Comparison of ENCODE assay signal across 9 cellular contexts in the genomic region with DNA sequence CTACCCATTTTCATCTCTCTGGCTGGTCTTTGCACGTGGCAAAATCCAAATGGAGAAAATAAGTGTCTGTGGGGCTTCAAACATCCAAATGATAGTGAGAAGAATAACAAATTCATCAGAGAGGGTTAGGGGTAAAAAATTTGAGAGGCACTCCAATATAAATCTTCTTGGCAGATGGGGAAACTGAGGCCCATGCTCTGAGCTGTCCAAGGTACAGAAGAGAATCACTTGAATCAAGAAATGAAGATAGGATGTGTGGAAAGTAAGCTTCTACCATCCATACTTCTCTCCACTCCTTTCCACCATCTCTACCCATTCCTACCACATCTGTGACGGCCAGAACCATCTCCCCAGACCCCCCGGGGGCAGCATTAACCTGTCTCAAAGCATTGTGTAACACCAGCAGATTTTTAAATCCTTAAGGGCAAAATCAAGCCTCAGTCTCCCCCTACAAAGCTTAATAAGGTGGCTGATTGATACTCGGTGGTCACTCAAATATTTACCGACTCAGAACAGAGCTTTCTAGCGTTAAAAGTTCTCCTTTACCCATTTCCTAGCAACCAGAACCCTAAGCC. TPM values are rescaled to one million over a fixed set of nuclear protein-coding genes. Genes with fewer than 3 reads are reported as not detected.
DNase-seq lines count a peak whose midpoint lies in the region; ATAC-seq, FAIRE-seq and TF ChIP-seq lines count a peak whose summit lies in the region.
"Had no signal": no experiment of that assay in that cellular context is flagged by ENCODE, and none has a peak within 500 bp of the region (broad histone marks: within the 10 kb centered on the region; RNA-seq: fewer than 3 reads in every experiment).

No MANE protein-coding gene starts in this region.

- DNase-seq in CD4-positive, alpha-beta memory T cell: no peak
- DNase-seq in NAMALWA (ENCODE audit: low spot score) (peak; percentile 29), H1 (ENCODE audit: low read depth in 1 of 2, low spot score in 2 of 2) (no peak), GDM1 (lab: John Stamatoyannopoulos, UW) (no peak)
- no peak for DNase-seq in stimulated activated naive CD4-positive, alpha-beta T cell (lab: John Stamatoyannopoulos, UW)
- DNase-seq: activated CD4-positive, alpha-beta T cell treated with anti-CD3 and anti-CD28 coated beads, Interleukin-2, amount 50 U/mL, for 4 hours had no signal

- ATAC-seq in GM18867 (IDR thresholded peaks at IDR 0.05; ENCODE audit: unreplicated experiment) (no peak), GM19351 (IDR thresholded peaks at IDR 0.05; ENCODE audit: unreplicated experiment) (no peak)

- H3K4me3 ChIP-seq in CD4-positive, alpha-beta memory T cell (ENCODE audit: low read length in 2 of 2): peak overlapping the region; percentile 88 to 96
- H3K4me3 ChIP-seq in H1 (ENCODE audit: extremely low read depth in 1 of 4, insufficient read depth in 2 of 4, low read depth in 3 of 4, low read length in 4 of 4) (peak overlapping the region; percentile 87 to 99 (median 98)), neuron (ENCODE audit: low read length) (peak overlapping the region; percentile 94)

- no peak overlapping the region for H3K18ac ChIP-seq in H1 (ENCODE audit: extremely low read depth, low read length)

- no peak overlapping the region for H3K14ac ChIP-seq in H1 (ENCODE audit: insufficient read length)

- H3K27ac Mint-ChIP-seq in CD4-positive, alpha-beta memory T cell: peak overlapping the region; percentile 2 to 98 (median 91)

- no peaks in the 10 kb centered on the region for H3K9me3 ChIP-seq in CD4-positive, alpha-beta memory T cell (ENCODE audit: control insufficient read depth in 1 of 2, low read length in 2 of 2)
- H3K9me3 ChIP-seq in H1 (ENCODE audit: insufficient read depth in 2 of 2, low read depth in 1 of 2, low read length in 1 of 2) (no peaks in the 10 kb centered on the region), neuron (ENCODE audit: low read length) (no peaks in the 10 kb centered on the region)

- H2BK120ac ChIP-seq in H1 (replicated peaks; ENCODE audit: low read depth, low read length): no peak overlapping the region

- peaks cover 0 to 5% of the 10 kb centered on the region in 2 experiments for H4K20me1 ChIP-seq in H1 (replicated peaks in 1 of 2; ENCODE audit: control insufficient read depth in 1 of 2, insufficient read depth in 2 of 2, low read length in 2 of 2)

- peak overlapping the region; percentile 70 for H3K27ac ChIP-seq in CD4-positive, alpha-beta memory T cell (ENCODE audit: low read depth, low read length)
- no peak overlapping the region for H3K27ac ChIP-seq in H1 (ENCODE audit: low read depth, low read length)

- H3K36me3 ChIP-seq in CD4-positive, alpha-beta memory T cell (ENCODE audit: insufficient read depth, low read length): no peaks in the 10 kb centered on the region
- peaks cover 0 to 5% (median 0%) of the 10 kb centered on the region in 4 experiments; a peak in 4 of 8 replicates for H3K36me3 ChIP-seq in H1 (ENCODE audit: control insufficient read depth in 2 of 4, insufficient read depth in 4 of 4, low read length in 3 of 4)
- H3K36me3 ChIP-seq in neuron (ENCODE audit: insufficient read depth, low read length): peaks cover 6% of the 10 kb centered on the region

- H3K9me3 Mint-ChIP-seq in CD4-positive, alpha-beta memory T cell: no peaks in the 10 kb centered on the region

- no peak overlapping the region for H4K5ac ChIP-seq in H1 (ENCODE audit: insufficient read length, low read depth, low read length)

- peak overlapping the region; percentile 96 to 99 (median 97) for H3K4me3 Mint-ChIP-seq in CD4-positive, alpha-beta memory T cell

- no peak for TF ChIP-seq EP300 in H1 (IDR thresholded peaks at IDR 0.05; ENCODE audit: borderline replicate concordance in 1 of 2, low read depth in 2 of 2, low read length in 2 of 2)

- no peak for TF ChIP-seq CTCF in H1 (IDR thresholded peaks at IDR 0.05; ENCODE audit: control extremely low read depth in 1 of 3, insufficient read depth in 1 of 3, low read depth in 1 of 3, low read length in 3 of 3)

- no peak overlapping the region for H2BK5ac ChIP-seq in H1 (ENCODE audit: low read depth, low read length)

- H3K79me1 ChIP-seq in H1 (ENCODE audit: low read depth, low read length): peaks cover 6% of the 10 kb centered on the region

- H2BK12ac ChIP-seq in H1 (ENCODE audit: low read depth, low read length): no peak overlapping the region; the same call in 1 of the 2 replicates

- FAIRE-seq in H1 (lab: Jason Lieb, UNC): no peak

- TF ChIP-seq POLR2A in H1 (IDR thresholded peaks at IDR 0.05; ENCODE audit: control extremely low read depth in 1 of 2, low read depth in 2 of 2, low read length in 2 of 2): no peak

- peaks cover 20 to 44% (median 33%) of the 10 kb centered on the region in 4 donors for H3K4me1 Mint-ChIP-seq in CD4-positive, alpha-beta memory T cell

- no peak overlapping the region for H3K4ac ChIP-seq in H1 (replicated peaks; ENCODE audit: insufficient read length, low read depth, low read length)

- H3K27me3 Mint-ChIP-seq in CD4-positive, alpha-beta memory T cell: peaks cover 0 to 2% of the 10 kb centered on the region in 2 donors

- CTCF ChIA-PET in CD4-positive, alpha-beta memory T cell (lab: Charles Lee; ENCODE audit: partially characterized antibody): interaction anchor here (1.0 to 1.9 kb wide), 4 partner anchors 13 to 186 kb away, joined by 3 to 9 read pairs (median 7); no protein-coding TSS in a partner anchor
- CTCF ChIA-PET in H1 (lab: Charles Lee; ENCODE audit: partially characterized antibody): interaction anchor here (1.0 to 3.3 kb wide), 5 partner anchors 10 to 281 kb away, joined by 3 to 16 read pairs (median 5); no protein-coding TSS in a partner anchor

- intact Hi-C loops in CD4-positive, alpha-beta memory T cell (cut with micrococcal nuclease): loop anchor here (1.0 to 10.0 kb wide), 3 partner anchors 191 to 965 kb away; a partner anchor contains a TSS

- no peak overlapping the region for H4K91ac ChIP-seq in H1 (replicated peaks; ENCODE audit: insufficient read length, low read length)

- no peak overlapping the region for H2BK20ac ChIP-seq in H1 (ENCODE audit: low read length)

- peaks cover 12% of the 10 kb centered on the region for H3K23me2 ChIP-seq in H1 (ENCODE audit: low read depth, low read length)

- H3K79me2 ChIP-seq in H1 (ENCODE audit: control insufficient read depth in 1 of 2, insufficient read depth in 2 of 2, low read length in 2 of 2): peaks cover 0 to 50% of the 10 kb centered on the region in 2 experiments; a peak in 3 of 4 replicates

- 36% methylated on average over 6 of the region's 6 CpGs; no CpG with 5 or more reads in 1 of the 2 experiments for WGBS in H1 (ENCODE audit: extremely low coverage in 1 of 2, insufficient coverage in 1 of 2, insufficient read length in 1 of 2, insufficient replicate concordance in 2 of 2, low coverage in 1 of 2, low lambda C conversion rate in 2 of 2, missing lambda C conversion rate in 1 of 2), 2 experiments

- no peak overlapping the region for H4K8ac ChIP-seq in H1 (ENCODE audit: extremely low read depth, insufficient read depth, low read length)

- peaks cover 21% of the 10 kb centered on the region for H3K4me1 ChIP-seq in CD4-positive, alpha-beta memory T cell (ENCODE audit: insufficient read depth, low read length)
- H3K4me1 ChIP-seq in H1 (replicated peaks in 1 of 4; ENCODE audit: control insufficient read depth in 3 of 4, insufficient read depth in 4 of 4, low read length in 3 of 4) (peaks cover 0 to 4% (median 0%) of the 10 kb centered on the region in 4 experiments; a peak in 1 of 7 replicates), neuron (ENCODE audit: insufficient read depth, low read length) (peaks cover 13% of the 10 kb centered on the region)

- POLR2A ChIA-PET in CD4-positive, alpha-beta memory T cell (lab: Charles Lee; ENCODE audit: partially characterized antibody): interaction anchor here (1.6 to 2.3 kb wide), 2 partner anchors 190 to 230 kb away, joined by 7 to 25 read pairs; a partner anchor contains a TSS
- POLR2A ChIA-PET in H1 (lab: Charles Lee; ENCODE audit: partially characterized antibody): interaction anchor here (0.9 to 2.8 kb wide), 22 partner anchors 10 to 303 kb away, joined by 3 to 30 read pairs (median 5); a partner anchor contains a TSS

- no peak overlapping the region for H3K23ac ChIP-seq in H1 (ENCODE audit: insufficient read length)

- no peak overlapping the region for H2BK15ac ChIP-seq in H1 (ENCODE audit: low read length)

- no peak for TF ChIP-seq RAD21 in H1 (IDR thresholded peaks at IDR 0.05 in 1 of 2, conservative IDR thresholded peaks at IDR 0.05 in 1 of 2; ENCODE audit: low read depth in 2 of 2, low read length in 2 of 2)

- peak overlapping the region; percentile 70 to 91 for H3K4me2 ChIP-seq in H1 (ENCODE audit: insufficient read depth in 1 of 2, low read depth in 2 of 2, low read length in 2 of 2)

- no peak overlapping the region for H3K56ac ChIP-seq in H1 (replicated peaks; ENCODE audit: insufficient read length, low read depth, low read length)

- H3K36me3 Mint-ChIP-seq in CD4-positive, alpha-beta memory T cell: peaks cover 9 to 18% of the 10 kb centered on the region in 2 donors

- H2AFZ ChIP-seq in H1 (ENCODE audit: low read length): no peak overlapping the region
- peak overlapping the region; percentile 71 for H2AFZ ChIP-seq in neuron (ENCODE audit: low read depth, low read length)

- H3K9ac ChIP-seq in H1 (replicated peaks in 1 of 4; ENCODE audit: extremely low read depth in 1 of 4, low read depth in 3 of 4, low read length in 3 of 4): peak overlapping the region; percentile 81 to 89 (median 85)

- no peaks in the 10 kb centered on the region for H3K27me3 ChIP-seq in CD4-positive, alpha-beta memory T cell (ENCODE audit: insufficient read depth, low read length)
- no peaks in the 10 kb centered on the region for H3K27me3 ChIP-seq in H1 (replicated peaks in 1 of 4; ENCODE audit: control insufficient read depth in 3 of 4, extremely low read depth in 1 of 4, insufficient read depth in 3 of 4, low read length in 3 of 4)
- no peaks in the 10 kb centered on the region for H3K27me3 ChIP-seq in neuron (ENCODE audit: insufficient read depth, low read length)

- H2AK5ac ChIP-seq in H1 (ENCODE audit: low read depth, low read length): no peak overlapping the region

TF ChIP-seq in H1, 55 proteins besides CTCF, POLR2A, EP300 and RAD21:
- TF ChIP-seq CEBPB (IDR thresholded peaks at IDR 0.05; ENCODE audit: low read depth, low read length) (0 out of 2 replicates have a peak, but pooled peaks have one; percentile 9), YY1 (IDR thresholded peaks at IDR 0.05; ENCODE audit: low read depth, low read length) (no peak)

RNA-seq across cellular contexts. Expression of a gene that starts 0.8 kb away (rescaled TPM):
- total RNA-seq in CD4-positive, alpha-beta memory T cell: 10 to 100 TPM; 10.3 to 10.4 TPM
- polyA plus RNA-seq in CD4-positive, alpha-beta memory T cell: 10 to 100 TPM; 18.8 to 19.4 TPM
- 45.6 and 47.0 TPM in 2 replicates for total RNA-seq in H1 (2021; fragmentation: NEBNext Ultra II Directional; extraction: Animal tissue kit (Norgen Biotek cat#: 25700))
- polyA plus RNA-seq in H1 (2011; rRNA removed): 16.7 and 22.3 TPM in 2 replicates
- 24.6 TPM for polyA plus RNA-seq in H1 (2011; cell fraction: cytosol; rRNA removed)
- polyA plus RNA-seq in H1 (2011; cell fraction: nucleus; rRNA removed): 35.1 TPM
- polyA plus RNA-seq in H1 (2012, experiment 1 of 2): 40.8 to 48.8 TPM (median 45.7 TPM) in 4 replicates
- polyA plus RNA-seq in H1 (2012, experiment 2 of 2): 24.7 TPM
- polyA plus RNA-seq in H1 (2013, experiment 1 of 2): 29.7 TPM
- polyA plus RNA-seq in H1 (2013, experiment 2 of 2): 33.6 TPM
- 31.2 and 37.8 TPM in 2 replicates for polyA minus RNA-seq in H1 (2011; rRNA and poly(A)+ RNA removed)
- 14.0 TPM for polyA minus RNA-seq in H1 (2011; cell fraction: cytosol; rRNA and poly(A)+ RNA removed)
- polyA minus RNA-seq in H1 (2011; cell fraction: nucleus; rRNA and poly(A)+ RNA removed): 16.5 TPM
